In the genomic region with DNA sequence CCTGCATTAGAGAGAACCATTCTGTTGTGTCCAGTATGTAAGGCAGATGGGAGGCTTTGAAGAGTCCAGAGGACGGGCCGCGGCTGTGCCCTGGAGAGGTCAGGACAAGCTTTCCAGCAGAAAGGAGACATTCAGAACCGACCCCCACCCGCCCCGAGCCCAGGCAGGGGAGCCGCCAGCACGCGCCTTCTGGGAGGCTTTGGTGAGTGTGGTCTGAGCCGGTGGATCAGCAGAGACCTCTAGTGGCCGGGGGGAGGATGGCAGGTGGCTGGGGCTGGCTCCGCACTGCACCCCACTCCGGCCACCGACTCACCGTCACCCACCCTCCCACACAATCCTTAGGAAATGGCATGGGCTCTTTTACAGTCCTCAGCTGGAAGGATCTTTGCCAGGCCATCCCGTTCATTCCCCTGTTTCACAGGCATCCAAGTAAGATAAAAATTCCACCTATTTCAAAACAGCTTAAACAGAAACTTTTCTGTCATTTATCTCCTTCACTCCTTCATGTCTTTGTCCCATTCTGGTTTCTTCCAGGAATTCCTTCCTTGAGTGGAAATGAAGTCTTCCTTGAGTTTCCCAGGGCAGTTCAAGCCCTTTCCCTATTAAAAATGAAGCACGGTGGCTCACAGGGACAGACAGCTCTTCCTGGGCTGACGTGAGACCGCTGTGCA, we compare ENCODE assay signal across 8 cellular contexts.
DNase-seq lines count a peak whose midpoint lies in the region; ATAC-seq and TF ChIP-seq lines count a peak whose summit lies in the region.

No MANE protein-coding gene starts in this region.

- H4K20me1 ChIP-seq in DOHH2 (ENCODE audit: control insufficient read depth, insufficient read depth, low read depth, low read length): no peaks in the 10 kb centered on the region

- no peak overlapping the region for H3K4me3 ChIP-seq in DOHH2 (ENCODE audit: low read length)
- H3K4me3 ChIP-seq in iPS-20b (ENCODE audit: low read length): 0 out of 2 replicates have a peak overlapping the region, but pooled peaks have one; percentile 34

- no peak overlapping the region for H3K4me2 ChIP-seq in DOHH2 (ENCODE audit: low read length)

- H3K9me3 ChIP-seq in DOHH2 (ENCODE audit: control insufficient read depth, insufficient read depth, low read length) (no peaks in the 10 kb centered on the region), iPS-20b (ENCODE audit: insufficient read depth, low read depth, low read length) (no peaks in the 10 kb centered on the region)

- H3K27me3 ChIP-seq in DOHH2 (ENCODE audit: control insufficient read depth, low read length): peaks cover 19% of the 10 kb centered on the region
- peaks cover 14% of the 10 kb centered on the region; the same call in 1 of the 2 replicates for H3K27me3 ChIP-seq in iPS-20b (ENCODE audit: insufficient read depth, low read length)

- DNase-seq in UCSD-AML1 (lab: John Stamatoyannopoulos, UW; ENCODE audit: unreplicated experiment) (peak; percentile 51), astrocyte of the hippocampus (ENCODE audit: low read depth, low spot score) (peak; percentile 82)
- peak; percentile 32 to 62 for DNase-seq in stimulated activated CD4-positive, alpha-beta T cell treated with anti-CD3 and anti-CD28 coated beads, Interleukin-15, amount 100 ng/mL, for 1 hour (ENCODE audit: low read depth in 1 of 2, low spot score in 1 of 2)

- H3K9me2 ChIP-seq in DOHH2 (replicated peaks; ENCODE audit: control insufficient read depth, low read length): no peaks in the 10 kb centered on the region

- H3K27ac ChIP-seq in DOHH2 (ENCODE audit: low read depth, low read length): no peak overlapping the region
- no peak overlapping the region for H3K27ac ChIP-seq in iPS-20b (ENCODE audit: low read length)

- peak; percentile 88 for TF ChIP-seq CTCF in DOHH2 (IDR thresholded peaks at IDR 0.05; ENCODE audit: low read depth, low read length, poor library complexity, severe bottlenecking)
- TF ChIP-seq CTCF in LNCAP (IDR thresholded peaks at IDR 0.05): peak; percentile 95

- H3F3A ChIP-seq in DOHH2 (ENCODE audit: control insufficient read depth, insufficient read depth): no peaks in the 10 kb centered on the region

- ATAC-seq in GM21786 (IDR thresholded peaks at IDR 0.05; ENCODE audit: unreplicated experiment) (peak; percentile 88), GM18858 (IDR thresholded peaks at IDR 0.05; ENCODE audit: unreplicated experiment) (no peak)

- H3K36me3 ChIP-seq in DOHH2 (ENCODE audit: control insufficient read depth, low read length): no peaks in the 10 kb centered on the region
- H3K36me3 ChIP-seq in iPS-20b (ENCODE audit: insufficient read depth, low read depth, low read length): no peaks in the 10 kb centered on the region

- H3K9ac ChIP-seq in iPS-20b (ENCODE audit: low read depth, low read length): peak overlapping the region; percentile 54; the same call in 1 of the 2 replicates

- no peaks in the 10 kb centered on the region for H3K4me1 ChIP-seq in DOHH2 (ENCODE audit: control insufficient read depth, low read length)
- H3K4me1 ChIP-seq in iPS-20b (ENCODE audit: insufficient read depth, low read length): peaks cover 21% of the 10 kb centered on the region; the same call in 1 of the 2 replicates

- no peaks in the 10 kb centered on the region for H3K79me2 ChIP-seq in DOHH2 (ENCODE audit: control insufficient read depth, low read length)
